Comparison of ENCODE assay signal across 8 cellular contexts in genomic region chr13:46894534-46894906, GRCh38. TPM values are rescaled to one million over a fixed set of nuclear protein-coding genes. Genes with fewer than 3 reads are reported as not detected.
DNase-seq lines count a peak whose midpoint lies in the region; ATAC-seq and TF ChIP-seq lines count a peak whose summit lies in the region.

No MANE protein-coding gene starts in this region.

- H3K9ac ChIP-seq in KMS-11 (no peak overlapping the region), endocrine pancreas (ENCODE audit: control insufficient read depth, insufficient read depth, low read length) (no peak overlapping the region)

- ATAC-seq in omental fat pad (ENCODE audit: low FRiP score) (peak; percentile 29), HG02798 (IDR thresholded peaks at IDR 0.05; ENCODE audit: poor library complexity, unreplicated experiment) (no peak)

- H2AFZ ChIP-seq in KMS-11 (ENCODE audit: low read depth): peak overlapping the region; percentile 55

- no peaks in the 10 kb centered on the region for H3K36me3 ChIP-seq in KMS-11 (ENCODE audit: insufficient read depth)
- no peaks in the 10 kb centered on the region for H3K36me3 ChIP-seq in endocrine pancreas (ENCODE audit: control insufficient read depth, insufficient read depth, low read length)

- H4K20me1 ChIP-seq in KMS-11 (ENCODE audit: insufficient read depth): no peaks in the 10 kb centered on the region

- peak; percentile 2 for DNase-seq in Daoy (ENCODE audit: low read depth)
- DNase-seq in omental fat pad (ENCODE audit: low spot score): no peak
- DNase-seq in NCI-H1417 (lab: John Stamatoyannopoulos, UW): no peak
- no peak for DNase-seq in NCI-H1092 (lab: John Stamatoyannopoulos, UW)
- DNase-seq in NCI-H510A (lab: John Stamatoyannopoulos, UW): no peak

- H3K27me3 ChIP-seq in KMS-11 (ENCODE audit: insufficient read depth, low read depth) (no peaks in the 10 kb centered on the region), endocrine pancreas (ENCODE audit: control insufficient read depth, insufficient read depth, low read length) (no peaks in the 10 kb centered on the region)

- TF ChIP-seq CTCF in KMS-11 (conservative IDR thresholded peaks at IDR 0.05; ENCODE audit: low read depth, low read length) (no peak), omental fat pad (IDR thresholded peaks at IDR 0.05) (no peak)

- H3K4me3 ChIP-seq in KMS-11 (IDR thresholded peaks at IDR 0.05; ENCODE audit: insufficient read depth, low read depth, low read length): no peak overlapping the region
- H3K4me3 ChIP-seq in endocrine pancreas (ENCODE audit: control insufficient read depth, insufficient read depth, low read length): peak overlapping the region; percentile 19

- H3K9me3 ChIP-seq in endocrine pancreas (ENCODE audit: control insufficient read depth, low read length): no peaks in the 10 kb centered on the region

- H3K4me2 ChIP-seq in KMS-11: peak overlapping the region; percentile 11; the same call in 1 of the 2 replicates

- no peak overlapping the region for H3K27ac ChIP-seq in KMS-11

- no peaks in the 10 kb centered on the region for H3K79me2 ChIP-seq in KMS-11 (ENCODE audit: insufficient read depth, low read depth)

- H3K4me1 ChIP-seq in KMS-11 (ENCODE audit: low read depth, poor library complexity, severe bottlenecking) (no peaks in the 10 kb centered on the region), endocrine pancreas (ENCODE audit: control insufficient read depth, insufficient read depth, low read length) (no peaks in the 10 kb centered on the region)

RNA-seq across cellular contexts. Expression of gene HTR2A, which starts 2.3 kb away (rescaled TPM):
- 0.11 TPM in 1 of 2 replicates, not detected in the other for total RNA-seq in Daoy (2014; rRNA removed; shearing (Covaris generic))
- total RNA-seq in omental fat pad: 1 to 10 TPM in 1 of 4 donors, under 1 TPM in 3; 0.16 to 1.2 (median 0.55) TPM
